8 cellular contexts compared by ENCODE assay signal in the genomic region with DNA sequence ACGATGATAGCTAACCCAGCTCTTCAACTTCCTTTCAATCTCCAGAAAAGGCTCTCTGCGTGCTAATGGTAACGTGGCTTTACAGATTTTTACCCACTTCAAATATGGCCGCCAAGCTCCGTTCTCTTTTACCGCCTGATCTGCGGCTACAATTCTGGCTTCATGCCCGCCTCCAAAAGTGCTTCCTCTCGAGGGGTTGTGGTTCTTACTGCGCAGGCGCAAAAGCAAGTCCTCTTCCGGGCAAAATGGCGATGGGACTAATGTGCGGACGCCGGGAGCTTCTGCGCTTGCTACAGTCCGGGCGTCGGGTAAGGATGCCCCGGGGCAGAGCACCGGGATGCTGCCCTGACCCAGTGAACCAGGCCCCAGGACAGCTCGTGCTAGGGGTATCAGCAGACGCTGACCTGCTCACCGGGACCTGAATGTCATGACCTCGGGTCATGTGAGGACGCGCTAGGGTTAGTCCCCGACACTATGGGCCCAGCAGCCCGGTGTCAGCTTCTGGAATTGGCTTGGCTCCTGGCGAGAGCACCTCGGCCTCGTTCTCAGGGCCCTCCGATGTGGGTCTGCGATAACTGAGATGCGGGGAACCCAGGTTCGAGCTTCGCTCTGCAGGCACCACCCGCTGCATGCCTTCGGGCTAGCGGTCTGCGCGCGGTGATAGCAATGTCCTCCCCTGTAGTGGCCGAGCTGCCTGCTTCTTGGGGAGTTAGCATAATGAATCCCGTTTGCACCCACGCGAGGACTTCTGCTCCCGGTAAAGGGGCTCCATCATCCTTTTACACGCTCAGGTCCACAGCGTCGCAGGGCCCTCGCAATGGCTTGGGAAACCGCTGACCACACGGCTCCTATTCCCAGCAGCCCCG. TPM values are rescaled to one million over a fixed set of nuclear protein-coding genes. Genes with fewer than 3 reads are reported as not detected.
DNase-seq lines count a peak whose midpoint lies in the region; ATAC-seq and TF ChIP-seq lines count a peak whose summit lies in the region.

A gene (plus strand): TSS at position 232 of the 866 bp plus-strand sequence. CDS start 14 bp downstream, at position 246.

- H3K4me1 Mint-ChIP-seq in activated T-cell treated with anti-CD3 and anti-CD28 coated beads, Interleukin-2, amount 50 U/mL, for 24 hours (ENCODE audit: low read depth), result peaks cover 36% of the 10 kb centered on the region

- H3K4me1 ChIP-seq in esophagus (ENCODE audit: control insufficient read depth in 2 of 2, insufficient read depth in 2 of 2, low read length in 1 of 2) (peaks cover 0 to 4% of the 10 kb centered on the region in 2 donors), mucosa of stomach (ENCODE audit: control insufficient read depth, insufficient read depth, low read length) (peaks cover 12% of the 10 kb centered on the region)

- H3K36me3 ChIP-seq in esophagus (ENCODE audit: control insufficient read depth in 2 of 2, insufficient read depth in 2 of 2, low read length in 1 of 2) (peaks cover 9 to 24% of the 10 kb centered on the region in 2 donors), mucosa of stomach (ENCODE audit: control insufficient read depth, insufficient read depth, low read length) (peaks cover 15% of the 10 kb centered on the region)

- H3K27ac Mint-ChIP-seq in activated T-cell treated with anti-CD3 and anti-CD28 coated beads, Interleukin-2, amount 50 U/mL, for 24 hours, result peak within 1 kb of the TSS; percentile 98

- peak within 1 kb of the TSS; percentile 94 for H3K4me3 Mint-ChIP-seq in activated T-cell treated with anti-CD3 and anti-CD28 coated beads, Interleukin-2, amount 50 U/mL, for 24 hours

- H3K9ac ChIP-seq in mucosa of stomach (ENCODE audit: low read length), result peak within 1 kb of the TSS; percentile 90

- H3K27me3 Mint-ChIP-seq in activated T-cell treated with anti-CD3 and anti-CD28 coated beads, Interleukin-2, amount 50 U/mL, for 24 hours, result no peaks in the 10 kb centered on the region

- H3K27me3 ChIP-seq in esophagus (ENCODE audit: control insufficient read depth in 1 of 2, insufficient read depth in 2 of 2, low read length in 2 of 2) (no peaks in the 10 kb centered on the region), mucosa of stomach (ENCODE audit: control insufficient read depth, insufficient read depth, low read length) (no peaks in the 10 kb centered on the region)

- peaks cover 15% of the 10 kb centered on the region for H3K9me3 Mint-ChIP-seq in activated T-cell treated with anti-CD3 and anti-CD28 coated beads, Interleukin-2, amount 50 U/mL, for 24 hours

- peaks cover 71% of the 10 kb centered on the region for H3K36me3 Mint-ChIP-seq in activated T-cell treated with anti-CD3 and anti-CD28 coated beads, Interleukin-2, amount 50 U/mL, for 24 hours (ENCODE audit: low read depth)

- WGBS in esophagus, 2 donors, result 0% methylated on average over 49 to 56 of the region's 56 CpGs

- peak within 1 kb of the TSS; percentile 79 to 83 for H3K27ac ChIP-seq in esophagus (ENCODE audit: low read depth in 2 of 2, low read length in 1 of 2)

- H3K9me3 ChIP-seq in esophagus (ENCODE audit: control insufficient read depth in 2 of 2, insufficient read depth in 1 of 2, low read depth in 1 of 2, low read length in 1 of 2), result no peaks in the 10 kb centered on the region
- H3K9me3 ChIP-seq in mucosa of stomach (ENCODE audit: control insufficient read depth, low read length), result no peaks in the 10 kb centered on the region

- peak; percentile 99 for DNase-seq in DMS 273 (lab: John Stamatoyannopoulos, UW; ENCODE audit: unreplicated experiment)
- DNase-seq in KBM-7, result peak; percentile 97
- peak; percentile 91 for DNase-seq in activated T-cell treated with anti-CD3 and anti-CD28 coated beads, Interleukin-2, amount 50 U/mL, for 24 hours
- DNase-seq in stimulated activated CD8-positive, alpha-beta memory T cell treated with anti-CD3 and anti-CD28 coated beads, Interleukin-7, amount 100 ng/mL, for 1 hour (ENCODE audit: low read depth in 2 of 2), result peak; percentile 89 to 91

- peak within 1 kb of the TSS; percentile 93 to 97 for H3K4me3 ChIP-seq in esophagus (ENCODE audit: low read depth in 1 of 2, low read length in 2 of 2)
- H3K4me3 ChIP-seq in mucosa of stomach (ENCODE audit: low read length), result peak within 1 kb of the TSS; percentile 95

- in situ Hi-C loops in KBM-7 (cut with MboI; ENCODE audit: low pct_unique_long_range_greater_than_20kb, low sequenced_read_pairs), result no loop called here

- peak; percentile 75 for ATAC-seq in GM21529 (IDR thresholded peaks at IDR 0.05; ENCODE audit: unreplicated experiment)

TF ChIP-seq in PFSK-1, 5 proteins besides CTCF, POLR2A, EP300 and RAD21:
- TF ChIP-seq TAF1 (IDR thresholded peaks at IDR 0.05; ENCODE audit: borderline replicate concordance, insufficient read depth, low read length) (peak; percentile 85; the same call in 1 of the 2 replicates), SIN3A (IDR thresholded peaks at IDR 0.05; ENCODE audit: borderline replicate concordance, insufficient read depth, low read length) (no peak), FOXP2 (optimal IDR thresholded peaks at IDR 0.05; ENCODE audit: borderline replicate concordance, extremely low read depth, extremely low read length, insufficient read depth) (no peak), POLR2AphosphoS5 (IDR thresholded peaks at IDR 0.05; ENCODE audit: low read depth, low read length) (peak; percentile 72)
- TF ChIP-seq, protein P1, sequence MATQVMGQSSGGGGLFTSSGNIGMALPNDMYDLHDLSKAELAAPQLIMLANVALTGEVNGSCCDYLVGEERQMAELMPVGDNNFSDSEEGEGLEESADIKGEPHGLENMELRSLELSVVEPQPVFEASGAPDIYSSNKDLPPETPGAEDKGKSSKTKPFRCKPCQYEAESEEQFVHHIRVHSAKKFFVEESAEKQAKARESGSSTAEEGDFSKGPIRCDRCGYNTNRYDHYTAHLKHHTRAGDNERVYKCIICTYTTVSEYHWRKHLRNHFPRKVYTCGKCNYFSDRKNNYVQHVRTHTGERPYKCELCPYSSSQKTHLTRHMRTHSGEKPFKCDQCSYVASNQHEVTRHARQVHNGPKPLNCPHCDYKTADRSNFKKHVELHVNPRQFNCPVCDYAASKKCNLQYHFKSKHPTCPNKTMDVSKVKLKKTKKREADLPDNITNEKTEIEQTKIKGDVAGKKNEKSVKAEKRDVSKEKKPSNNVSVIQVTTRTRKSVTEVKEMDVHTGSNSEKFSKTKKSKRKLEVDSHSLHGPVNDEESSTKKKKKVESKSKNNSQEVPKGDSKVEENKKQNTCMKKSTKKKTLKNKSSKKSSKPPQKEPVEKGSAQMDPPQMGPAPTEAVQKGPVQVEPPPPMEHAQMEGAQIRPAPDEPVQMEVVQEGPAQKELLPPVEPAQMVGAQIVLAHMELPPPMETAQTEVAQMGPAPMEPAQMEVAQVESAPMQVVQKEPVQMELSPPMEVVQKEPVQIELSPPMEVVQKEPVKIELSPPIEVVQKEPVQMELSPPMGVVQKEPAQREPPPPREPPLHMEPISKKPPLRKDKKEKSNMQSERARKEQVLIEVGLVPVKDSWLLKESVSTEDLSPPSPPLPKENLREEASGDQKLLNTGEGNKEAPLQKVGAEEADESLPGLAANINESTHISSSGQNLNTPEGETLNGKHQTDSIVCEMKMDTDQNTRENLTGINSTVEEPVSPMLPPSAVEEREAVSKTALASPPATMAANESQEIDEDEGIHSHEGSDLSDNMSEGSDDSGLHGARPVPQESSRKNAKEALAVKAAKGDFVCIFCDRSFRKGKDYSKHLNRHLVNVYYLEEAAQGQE (IDR thresholded peaks at IDR 0.05; ENCODE audit: insufficient read depth in 1 of 2, low read depth in 2 of 2, low read length in 2 of 2), result no peak
TF ChIP-seq in PFSK-1: peak in this region for 2.

RNA-seq across cellular contexts. Expression of the gene that starts here (rescaled TPM):
- 77.2 TPM for polyA plus RNA-seq in PFSK-1 (2012; ENCODE audit: insufficient read length, low read depth)
- 10 to 100 TPM; 51.6 to 88.9 TPM for polyA plus RNA-seq in esophagus

Comparison
In these comparisons a context has a peak if more than half of its experiments do, and no peak if none do; other contexts are left out.
1. Peak in every context shown above with its lines: DNase-seq, ATAC-seq, H3K4me3 ChIP-seq and H3K27ac ChIP-seq.